Comparison of ENCODE assay signal across 24 cellular contexts in the genomic region with DNA sequence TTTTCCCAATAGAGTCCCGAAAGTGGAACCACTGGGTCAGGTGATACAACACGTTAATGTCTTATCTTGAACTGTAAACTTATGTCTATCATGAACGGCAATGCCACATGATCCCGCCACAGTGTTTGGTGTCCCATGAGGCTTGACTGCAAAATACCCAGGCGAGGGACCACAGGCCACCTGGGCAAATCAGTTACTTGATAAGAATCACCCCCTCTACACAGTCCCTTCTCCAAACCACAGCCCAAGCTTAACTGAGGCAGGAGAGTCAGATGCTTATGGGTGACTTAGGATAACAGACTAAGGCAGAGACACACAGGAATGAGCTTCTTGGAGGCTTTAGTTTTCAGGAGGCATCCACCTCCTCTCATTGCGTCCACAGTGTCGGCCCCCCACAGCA.
"Had no signal": no experiment of that assay in that cellular context is flagged by ENCODE, and none has a peak within 500 bp of the region (broad histone marks: within the 10 kb centered on the region; RNA-seq: fewer than 3 reads in every experiment).

No MANE protein-coding gene starts in this region.

- H3K9ac ChIP-seq: KMS-11 had no signal

- H3K4me2 ChIP-seq: KMS-11 had no signal

- H3K27ac ChIP-seq: KMS-11, RWPE1, SJCRH30 had no signal

- H3K4me3 ChIP-seq: K562, SJCRH30 had no signal

- DNase-seq: IMR-90; Kasumi-1; MM.1S; NCI-H1436; NCI-H187; NCI-H2029; NCI-H2081 treated with DMSO at 0.1 percent for 48 hours; NCI-H2171; NCI-H226; NCI-H446; NCI-H510A; NCI-H526; NK-92 treated with Interleukin-12 subunit alpha and Interleukin-12 subunit beta, amount 100 ng/mL, for 24 hours; PC-3; SHP77 treated with DMSO at 0.1 percent for 48 hours; SJCRH30; T-helper 1 cell had no signal

- H3K27me3 ChIP-seq: SJCRH30 had no signal

- H3K36me3 ChIP-seq: SJCRH30 had no signal

- H3K4me1 ChIP-seq: SJCRH30 had no signal

- ATAC-seq: HepG2, K562, Panc1, PC-3, Right ventricle myocardium inferior, SK-N-SH treated with all-trans-retinoic acid at 6 μM for 48 hours had no signal
